In genomic region chr21:36811762-36812161, GRCh38 we compare ENCODE assay signal across 37 cellular contexts.
"Had no signal": no experiment of that assay in that cellular context is flagged by ENCODE, and none has a peak within 500 bp of the region (broad histone marks: within the 10 kb centered on the region; RNA-seq: fewer than 3 reads in every experiment).

No MANE protein-coding gene starts in this region.

- H3K27me3 Mint-ChIP-seq: activated B cell treated with CpG ODN at 0.5 μM for 24 hours; activated CD4-positive, alpha-beta memory T cell treated with anti-CD3 and anti-CD28 coated beads for 36 hours; activated CD4-positive, alpha-beta T cell treated with anti-CD3 and anti-CD28 coated beads, Interleukin-2, amount 10 ng/mL, durations not matched to agents 24 days and 14 days; activated CD8-positive, alpha-beta memory T cell treated with anti-CD3 and anti-CD28 coated beads, Interleukin-2, amount 10 ng/mL, durations not matched to agents 7 days and 5 days; activated CD8-positive, alpha-beta T cell treated with anti-CD3 and anti-CD28 coated beads for 36 hours; activated naive CD4-positive, alpha-beta T cell treated with anti-CD3 and anti-CD28 coated beads, Interleukin-2, amount 10 ng/mL, durations not matched to agents 7 days and 5 days; activated naive CD4-positive, alpha-beta T cell treated with anti-CD3 and anti-CD28 coated beads, Interleukin-2, amount 50 U/mL, for 24 hours; activated naive CD8-positive, alpha-beta T cell; activated naive CD8-positive, alpha-beta T cell treated with anti-CD3 and anti-CD28 coated beads, Interleukin-2, amount 10 ng/mL, durations not matched to agents 7 days and 5 days; activated naive CD8-positive, alpha-beta T cell treated with anti-CD3 and anti-CD28 coated beads, Interleukin-2, amount 50 U/mL, for 24 hours; activated T-cell treated with anti-CD3 and anti-CD28 coated beads, Interleukin-2, amount 50 U/mL, for 24 hours; central memory CD8-positive, alpha-beta T cell had no signal

- H3K4me3 Mint-ChIP-seq: activated B cell treated with CpG ODN at 0.5 μM for 24 hours; activated CD4-positive, alpha-beta memory T cell treated with anti-CD3 and anti-CD28 coated beads for 36 hours; activated CD4-positive, alpha-beta T cell treated with anti-CD3 and anti-CD28 coated beads, Interleukin-2, amount 10 ng/mL, durations not matched to agents 24 days and 14 days; activated CD8-positive, alpha-beta memory T cell treated with anti-CD3 and anti-CD28 coated beads, Interleukin-2, amount 10 ng/mL, durations not matched to agents 7 days and 5 days; activated CD8-positive, alpha-beta T cell treated with anti-CD3 and anti-CD28 coated beads for 36 hours; activated naive CD4-positive, alpha-beta T cell treated with anti-CD3 and anti-CD28 coated beads, Interleukin-2, amount 10 ng/mL, durations not matched to agents 7 days and 5 days; activated naive CD4-positive, alpha-beta T cell treated with anti-CD3 and anti-CD28 coated beads, Interleukin-2, amount 50 U/mL, for 24 hours; activated naive CD8-positive, alpha-beta T cell; activated naive CD8-positive, alpha-beta T cell treated with anti-CD3 and anti-CD28 coated beads, Interleukin-2, amount 10 ng/mL, durations not matched to agents 7 days and 5 days; activated naive CD8-positive, alpha-beta T cell treated with anti-CD3 and anti-CD28 coated beads, Interleukin-2, amount 50 U/mL, for 24 hours; activated T-cell treated with anti-CD3 and anti-CD28 coated beads, Interleukin-2, amount 50 U/mL, for 24 hours; brain; central memory CD8-positive, alpha-beta T cell; T-helper 1 cell treated with Interleukin-12 subunit alpha and Interleukin-12 subunit beta and Interleukin-4 antibody, amounts not matched to agents 30 μg/mL and 1 μg/mL, for 36 hours; T-helper 2 cell treated with Interferon-gamma antibody and Interleukin-4, amounts not matched to agents 5 μg/mL and 100 μg/mL, for 36 hours had no signal

- H3K9me3 Mint-ChIP-seq: activated B cell treated with CpG ODN at 0.5 μM for 24 hours; activated CD4-positive, alpha-beta memory T cell treated with anti-CD3 and anti-CD28 coated beads for 36 hours; activated CD4-positive, alpha-beta T cell treated with anti-CD3 and anti-CD28 coated beads, Interleukin-2, amount 10 ng/mL, durations not matched to agents 24 days and 14 days; activated CD8-positive, alpha-beta T cell treated with anti-CD3 and anti-CD28 coated beads for 36 hours; activated naive CD4-positive, alpha-beta T cell treated with anti-CD3 and anti-CD28 coated beads, Interleukin-2, amount 10 ng/mL, durations not matched to agents 7 days and 5 days; activated naive CD4-positive, alpha-beta T cell treated with anti-CD3 and anti-CD28 coated beads, Interleukin-2, amount 50 U/mL, for 24 hours; activated naive CD8-positive, alpha-beta T cell treated with anti-CD3 and anti-CD28 coated beads, Interleukin-2, amount 10 ng/mL, durations not matched to agents 7 days and 5 days; activated naive CD8-positive, alpha-beta T cell treated with anti-CD3 and anti-CD28 coated beads, Interleukin-2, amount 50 U/mL, for 24 hours; activated T-cell treated with anti-CD3 and anti-CD28 coated beads, Interleukin-2, amount 50 U/mL, for 24 hours; activated T-helper 2 cell treated with anti-CD3 and anti-CD28 coated beads, Interferon-gamma antibody, Interleukin-2, Interleukin-4, amounts not matched to agents 10 μg/mL and 5 μg/mL and 100 μg/mL, durations not matched to agents 14 hours and 24 hours and 36 hours; central memory CD8-positive, alpha-beta T cell; T-helper 1 cell treated with Interleukin-12 subunit alpha and Interleukin-12 subunit beta and Interleukin-4 antibody, amounts not matched to agents 30 μg/mL and 1 μg/mL, for 36 hours; T-helper 2 cell treated with Interferon-gamma antibody and Interleukin-4, amounts not matched to agents 5 μg/mL and 100 μg/mL, for 36 hours had no signal

- H3K36me3 ChIP-seq: ascending aorta, cardiac muscle cell had no signal

- H3K4me1 ChIP-seq: ascending aorta had no signal

- H3K27me3 ChIP-seq: ascending aorta, cardiac muscle cell had no signal

- ATAC-seq: activated CD8-positive, alpha-beta memory T cell treated with anti-CD3 and anti-CD28 coated beads, Interleukin-2, amount 10 ng/mL, durations not matched to agents 7 days and 5 days; activated CD8-positive, alpha-beta T cell treated with anti-CD3 and anti-CD28 coated beads for 36 hours; activated naive CD8-positive, alpha-beta T cell treated with anti-CD3 and anti-CD28 coated beads, Interleukin-2, amount 50 U/mL, for 24 hours had no signal

- FAIRE-seq: bronchial epithelial cell, TTC549 had no signal

- H3K27ac ChIP-seq: ascending aorta, cardiac muscle cell, VCaP had no signal

- H3K9me3 ChIP-seq: ascending aorta had no signal

- DNase-seq: activated B cell treated with CpG ODN at 0.5 μM for 24 hours; activated CD4-positive, alpha-beta memory T cell treated with anti-CD3 and anti-CD28 coated beads for 36 hours; activated CD4-positive, alpha-beta T cell treated with anti-CD3 and anti-CD28 coated beads for 4 hours; activated CD4-positive, alpha-beta T cell treated with anti-CD3 and anti-CD28 coated beads, Interleukin-2, amount 10 ng/mL, durations not matched to agents 24 days and 14 days; activated CD4-positive, alpha-beta T cell treated with anti-CD3 and anti-CD28 coated beads, Interleukin-2, amount 50 U/mL, for 1 hour; activated CD4-positive, alpha-beta T cell treated with anti-CD3 and anti-CD28 coated beads, Interleukin-2, amount 50 U/mL, for 4 hours; activated CD4-positive, CD25-positive, alpha-beta regulatory T cell treated with anti-CD3 and anti-CD28 coated beads, Interleukin-2, amount 50 U/mL, for 72 hours; activated CD8-positive, alpha-beta memory T cell treated with anti-CD3 and anti-CD28 coated beads, Interleukin-2, amount 10 ng/mL, durations not matched to agents 7 days and 5 days; activated CD8-positive, alpha-beta memory T cell treated with anti-CD3 and anti-CD28 coated beads, Interleukin-2, amount 50 U/mL, for 48 hours; activated CD8-positive, alpha-beta T cell treated with anti-CD3 and anti-CD28 coated beads for 36 hours; activated effector memory CD4-positive, alpha-beta T cell treated with Interleukin-2 at 50 U/mL for 16 hours; activated gamma-delta T cell; activated naive CD4-positive, alpha-beta T cell treated with anti-CD3 and anti-CD28 coated beads, Interleukin-2, amount 10 ng/mL, durations not matched to agents 7 days and 5 days; activated naive CD4-positive, alpha-beta T cell treated with Interleukin-2 at 50 U/mL for 16 hours; activated naive CD8-positive, alpha-beta T cell treated with anti-CD3 and anti-CD28 coated beads, Interleukin-2, amount 10 ng/mL, durations not matched to agents 7 days and 5 days; activated naive CD8-positive, alpha-beta T cell treated with anti-CD3 and anti-CD28 coated beads, Interleukin-2, amount 50 U/mL, for 24 hours; activated T-cell treated with anti-CD3 and anti-CD28 coated beads, Interleukin-2, amount 50 U/mL, for 24 hours; activated T-cell treated with anti-CD3 and anti-CD28 coated beads, Interleukin-2, amount 50 U/mL, for 48 hours; amygdala; anterior cingulate cortex; caudate nucleus; cerebellar nuclear complex; T-helper 1 cell; T-helper 2 cell; T-helper 9 cell had no signal

- H3K4me1 Mint-ChIP-seq: activated CD4-positive, alpha-beta T cell treated with anti-CD3 and anti-CD28 coated beads, Interleukin-2, amount 10 ng/mL, durations not matched to agents 24 days and 14 days; activated CD8-positive, alpha-beta memory T cell treated with anti-CD3 and anti-CD28 coated beads, Interleukin-2, amount 10 ng/mL, durations not matched to agents 7 days and 5 days; activated naive CD4-positive, alpha-beta T cell treated with anti-CD3 and anti-CD28 coated beads, Interleukin-2, amount 10 ng/mL, durations not matched to agents 7 days and 5 days; activated naive CD4-positive, alpha-beta T cell treated with anti-CD3 and anti-CD28 coated beads, Interleukin-2, amount 50 U/mL, for 24 hours; activated naive CD8-positive, alpha-beta T cell treated with anti-CD3 and anti-CD28 coated beads, Interleukin-2, amount 50 U/mL, for 24 hours; brain; central memory CD8-positive, alpha-beta T cell had no signal

- H3K27ac Mint-ChIP-seq: activated B cell treated with CpG ODN at 0.5 μM for 24 hours; activated CD4-positive, alpha-beta memory T cell treated with anti-CD3 and anti-CD28 coated beads for 36 hours; activated CD4-positive, alpha-beta T cell treated with anti-CD3 and anti-CD28 coated beads, Interleukin-2, amount 10 ng/mL, durations not matched to agents 24 days and 14 days; activated CD8-positive, alpha-beta memory T cell treated with anti-CD3 and anti-CD28 coated beads, Interleukin-2, amount 10 ng/mL, durations not matched to agents 7 days and 5 days; activated CD8-positive, alpha-beta T cell treated with anti-CD3 and anti-CD28 coated beads for 36 hours; activated naive CD4-positive, alpha-beta T cell treated with anti-CD3 and anti-CD28 coated beads, Interleukin-2, amount 10 ng/mL, durations not matched to agents 7 days and 5 days; activated naive CD4-positive, alpha-beta T cell treated with anti-CD3 and anti-CD28 coated beads, Interleukin-2, amount 50 U/mL, for 24 hours; activated naive CD8-positive, alpha-beta T cell; activated naive CD8-positive, alpha-beta T cell treated with anti-CD3 and anti-CD28 coated beads, Interleukin-2, amount 10 ng/mL, durations not matched to agents 7 days and 5 days; activated naive CD8-positive, alpha-beta T cell treated with anti-CD3 and anti-CD28 coated beads, Interleukin-2, amount 50 U/mL, for 24 hours; activated T-cell treated with anti-CD3 and anti-CD28 coated beads, Interleukin-2, amount 50 U/mL, for 24 hours; activated T-helper 2 cell treated with anti-CD3 and anti-CD28 coated beads, Interferon-gamma antibody, Interleukin-2, Interleukin-4, amounts not matched to agents 10 μg/mL and 5 μg/mL and 100 μg/mL, durations not matched to agents 14 hours and 24 hours and 36 hours; brain; T-helper 1 cell treated with Interleukin-12 subunit alpha and Interleukin-12 subunit beta and Interleukin-4 antibody, amounts not matched to agents 30 μg/mL and 1 μg/mL, for 36 hours; T-helper 2 cell treated with Interferon-gamma antibody and Interleukin-4, amounts not matched to agents 5 μg/mL and 100 μg/mL, for 36 hours had no signal

- H3K36me3 Mint-ChIP-seq: activated CD8-positive, alpha-beta memory T cell treated with anti-CD3 and anti-CD28 coated beads, Interleukin-2, amount 10 ng/mL, durations not matched to agents 7 days and 5 days; activated naive CD4-positive, alpha-beta T cell treated with anti-CD3 and anti-CD28 coated beads, Interleukin-2, amount 10 ng/mL, durations not matched to agents 7 days and 5 days; activated naive CD8-positive, alpha-beta T cell treated with anti-CD3 and anti-CD28 coated beads, Interleukin-2, amount 10 ng/mL, durations not matched to agents 7 days and 5 days; brain had no signal

- H3K4me3 ChIP-seq: ascending aorta, cardiac muscle cell had no signal
